Comparison of ENCODE assay signal across 20 cellular contexts in the genomic region with DNA sequence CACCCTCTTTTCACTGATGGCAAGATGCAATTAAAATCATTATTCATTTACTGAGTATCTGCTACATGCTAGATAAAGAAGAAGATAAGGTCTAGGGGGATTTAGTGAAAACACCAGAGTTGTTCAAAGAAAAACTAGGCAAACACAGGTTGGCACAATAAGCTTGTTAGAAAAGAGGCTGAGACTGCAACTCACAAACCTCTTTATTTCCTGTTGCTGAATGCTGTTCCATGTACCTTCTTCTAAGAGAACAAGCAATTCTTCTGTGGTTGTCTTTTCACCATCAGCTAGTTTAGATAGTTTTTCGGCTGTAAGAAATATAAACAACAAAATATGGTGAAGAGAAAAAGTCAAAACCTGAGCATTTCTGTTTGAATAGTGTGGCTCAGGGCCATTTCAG.
DNase-seq lines count a peak whose midpoint lies in the region; ATAC-seq lines count a peak whose summit lies in the region.
"Had no signal": no experiment of that assay in that cellular context is flagged by ENCODE, and none has a peak within 500 bp of the region (broad histone marks: within the 10 kb centered on the region; RNA-seq: fewer than 3 reads in every experiment).

No MANE protein-coding gene starts in this region.

- H3K27ac Mint-ChIP-seq in activated naive CD4-positive, alpha-beta T cell treated with anti-CD3 and anti-CD28 coated beads, Interleukin-2, amount 50 U/mL, for 24 hours, result peak overlapping the region; percentile 85
- H3K27ac Mint-ChIP-seq in activated CD4-positive, alpha-beta memory T cell treated with anti-CD3 and anti-CD28 coated beads, Interleukin-2, amount 10 ng/mL, durations not matched to agents 7 days and 5 days, result peak overlapping the region; percentile 77
- peak overlapping the region; percentile 83 for H3K27ac Mint-ChIP-seq in memory B cell
- H3K27ac Mint-ChIP-seq: dendritic cell treated with granulocyte-macrophage colony-stimulating factor and Interleukin-4, amounts not matched to agents 40 ng/mL and 50 ng/mL, for 4 days had no signal

- POLR2A ChIA-PET in activated CD4-positive, alpha-beta memory T cell treated with anti-CD3 and anti-CD28 coated beads, Interleukin-2, amount 10 ng/mL, durations not matched to agents 7 days and 5 days (lab: Charles Lee), result interaction anchor here (1.0 to 5.4 kb wide), 13 partner anchors 11 to 138 kb away, joined by 3 to 49 read pairs (median 12); partner anchors contain the start of genes B2M, PATL2, SPG11 and TRIM69

- no peak for DNase-seq in activated naive CD4-positive, alpha-beta T cell treated with Interleukin-2 at 50 U/mL for 16 hours
- no peak for DNase-seq in activated CD4-positive, alpha-beta memory T cell treated with anti-CD3 and anti-CD28 coated beads, Interleukin-2, amount 10 ng/mL, durations not matched to agents 7 days and 5 days
- DNase-seq in memory B cell (ENCODE audit: low spot score in 2 of 2), result no peak
- no peak for DNase-seq in UCSD-AML1 (lab: John Stamatoyannopoulos, UW; ENCODE audit: unreplicated experiment)
- DNase-seq in NCI-H187 (lab: John Stamatoyannopoulos, UW), result no peak
- DNase-seq: activated CD4-positive, alpha-beta T cell treated with anti-CD3 and anti-CD28 coated beads for 48 hours; activated T-cell treated with anti-CD3 and anti-CD28 coated beads, Interleukin-2, amount 50 U/mL, for 48 hours; amniotic stem cell; DMS79; hypothalamus; lower lobe of right lung; NCI-H2171 treated with DMSO at 0.1 percent for 48 hours; NCI-H526; stimulated activated CD4-positive, alpha-beta T cell treated with anti-CD3 and anti-CD28 coated beads, Interleukin-12 subunit alpha, Interleukin-12 subunit beta, amount 100 ng/mL, for 4 hours; testis had no signal

- ATAC-seq in memory B cell (ENCODE audit: low read depth), result no peak
- ATAC-seq in HG02970 (IDR thresholded peaks at IDR 0.05; ENCODE audit: low FRiP score, unreplicated experiment), result no peak
- ATAC-seq in GM21526 (IDR thresholded peaks at IDR 0.05; ENCODE audit: low FRiP score, unreplicated experiment), result no peak
- ATAC-seq: GM12878 had no signal

- H3K4me1 Mint-ChIP-seq in activated naive CD4-positive, alpha-beta T cell treated with anti-CD3 and anti-CD28 coated beads, Interleukin-2, amount 50 U/mL, for 24 hours, result peaks cover 40% of the 10 kb centered on the region
- H3K4me1 Mint-ChIP-seq in activated CD4-positive, alpha-beta memory T cell treated with anti-CD3 and anti-CD28 coated beads, Interleukin-2, amount 10 ng/mL, durations not matched to agents 7 days and 5 days, result peaks cover 43% of the 10 kb centered on the region
- H3K4me1 Mint-ChIP-seq in memory B cell, result no peaks in the 10 kb centered on the region

- CTCF ChIA-PET in activated CD4-positive, alpha-beta memory T cell treated with anti-CD3 and anti-CD28 coated beads, Interleukin-2, amount 10 ng/mL, durations not matched to agents 7 days and 5 days (lab: Charles Lee), result interaction anchor here (0.5 to 9.1 kb wide), 10 partner anchors 9 to 324 kb away, joined by 3 to 110 read pairs (median 6); partner anchors contain the start of genes B2M, PATL2, SPG11 and TRIM69

- no peak overlapping the region for H3K4me3 Mint-ChIP-seq in activated naive CD4-positive, alpha-beta T cell treated with anti-CD3 and anti-CD28 coated beads, Interleukin-2, amount 50 U/mL, for 24 hours
- no peak overlapping the region for H3K4me3 Mint-ChIP-seq in activated CD4-positive, alpha-beta memory T cell treated with anti-CD3 and anti-CD28 coated beads, Interleukin-2, amount 10 ng/mL, durations not matched to agents 7 days and 5 days
- H3K4me3 Mint-ChIP-seq in memory B cell, result no peak overlapping the region
- H3K4me3 Mint-ChIP-seq: dendritic cell treated with granulocyte-macrophage colony-stimulating factor and Interleukin-4, amounts not matched to agents 40 ng/mL and 50 ng/mL, for 4 days had no signal

- H3K36me3 Mint-ChIP-seq in activated naive CD4-positive, alpha-beta T cell treated with anti-CD3 and anti-CD28 coated beads, Interleukin-2, amount 50 U/mL, for 24 hours, result peaks cover 11% of the 10 kb centered on the region
- peaks cover 53% of the 10 kb centered on the region for H3K36me3 Mint-ChIP-seq in activated CD4-positive, alpha-beta memory T cell treated with anti-CD3 and anti-CD28 coated beads, Interleukin-2, amount 10 ng/mL, durations not matched to agents 7 days and 5 days (ENCODE audit: low read depth)
- peaks cover 20% of the 10 kb centered on the region for H3K36me3 Mint-ChIP-seq in memory B cell

- H3K27me3 Mint-ChIP-seq in activated naive CD4-positive, alpha-beta T cell treated with anti-CD3 and anti-CD28 coated beads, Interleukin-2, amount 50 U/mL, for 24 hours, result no peaks in the 10 kb centered on the region
- no peaks in the 10 kb centered on the region for H3K27me3 Mint-ChIP-seq in activated CD4-positive, alpha-beta memory T cell treated with anti-CD3 and anti-CD28 coated beads, Interleukin-2, amount 10 ng/mL, durations not matched to agents 7 days and 5 days
- no peaks in the 10 kb centered on the region for H3K27me3 Mint-ChIP-seq in memory B cell
- H3K27me3 Mint-ChIP-seq: dendritic cell treated with granulocyte-macrophage colony-stimulating factor and Interleukin-4, amounts not matched to agents 40 ng/mL and 50 ng/mL, for 4 days had no signal

- no peaks in the 10 kb centered on the region for H3K9me3 Mint-ChIP-seq in activated naive CD4-positive, alpha-beta T cell treated with anti-CD3 and anti-CD28 coated beads, Interleukin-2, amount 50 U/mL, for 24 hours
- no peaks in the 10 kb centered on the region for H3K9me3 Mint-ChIP-seq in activated CD4-positive, alpha-beta memory T cell treated with anti-CD3 and anti-CD28 coated beads, Interleukin-2, amount 10 ng/mL, durations not matched to agents 7 days and 5 days
- no peaks in the 10 kb centered on the region for H3K9me3 Mint-ChIP-seq in memory B cell
- H3K9me3 Mint-ChIP-seq: dendritic cell treated with granulocyte-macrophage colony-stimulating factor and Interleukin-4, amounts not matched to agents 40 ng/mL and 50 ng/mL, for 4 days had no signal
